28 cellular contexts compared by ENCODE assay signal in genomic region chr4:59341506-59341905, GRCh38.
"Had no signal": no experiment of that assay in that cellular context is flagged by ENCODE, and none has a peak within 500 bp of the region (broad histone marks: within the 10 kb centered on the region; RNA-seq: fewer than 3 reads in every experiment).

No MANE protein-coding gene starts in this region.

- H3K36me3 ChIP-seq: neural progenitor cell, ovary, right lobe of liver, sigmoid colon, stomach, thoracic aorta, thyroid gland, tibial nerve, upper lobe of right lung, uterus had no signal

- H3K4me2 ChIP-seq: neural progenitor cell had no signal

- H3K27me3 ChIP-seq: neural progenitor cell, ovary, right lobe of liver, sigmoid colon, stomach, thyroid gland, tibial nerve, upper lobe of right lung, uterus had no signal

- DNase-seq: natural killer cell; occipital lobe; ovary; posterior cingulate gyrus; psoas muscle; right cardiac atrium; right lobe of liver; sigmoid colon; small intestine; stimulated activated CD4-positive, alpha-beta T cell treated with anti-CD3 and anti-CD28 coated beads, Interleukin-15, amount 100 ng/mL, for 24 hours; stimulated activated CD4-positive, alpha-beta T cell treated with anti-CD3 and anti-CD28 coated beads, Interleukin-2, amount 100 ng/mL, for 24 hours; stimulated activated CD4-positive, alpha-beta T cell treated with anti-CD3 and anti-CD28 coated beads, Interleukin-2, amount 100 ng/mL, for 48 hours; stimulated activated CD4-positive, alpha-beta T cell treated with anti-CD3 and anti-CD28 coated beads, Interleukin-4, amount 100 ng/mL, for 24 hours; stimulated activated naive B cell treated with anti-CD40 and anti-IgM and Interleukin-4, amounts not matched to agents 10 μg/mL and 1 μg/mL and 100 μg/mL, for 72 hours; stimulated activated naive CD4-positive, alpha-beta T cell treated with Interleukin-2 at 50 U/mL for 16 hours; stomach; thyroid gland; upper lobe of right lung; uterus had no signal

- H3K27ac Mint-ChIP-seq: natural killer cell; nephron; neural progenitor cell; progenitor cell of endocrine pancreas; stimulated activated effector memory CD8-positive, alpha-beta T cell treated with anti-CD3 and anti-CD28 coated beads, Interleukin-12 subunit alpha, Interleukin-12 subunit beta, amount 100 ng/mL, for 72 hours; stimulated activated naive B cell treated with anti-CD40 and anti-IgM and Interleukin-4, amounts not matched to agents 10 μg/mL and 1 μg/mL and 100 μg/mL, for 72 hours; stimulated activated naive CD8-positive, alpha-beta T cell treated with anti-CD3 and anti-CD28 coated beads, Interleukin-15, Interleukin-2, amounts not matched to agents 100 ng/mL and 50 ng/mL, for 24 hours; type B pancreatic cell had no signal

- H3K79me2 ChIP-seq: parathyroid adenoma had no signal

- H3K4me1 Mint-ChIP-seq: natural killer cell; nephron; stimulated activated effector memory CD8-positive, alpha-beta T cell treated with anti-CD3 and anti-CD28 coated beads, Interleukin-12 subunit alpha, Interleukin-12 subunit beta, amount 100 ng/mL, for 72 hours; stimulated activated naive B cell treated with anti-CD40 and anti-IgM and Interleukin-4, amounts not matched to agents 10 μg/mL and 1 μg/mL and 100 μg/mL, for 72 hours had no signal

- H3K9me3 ChIP-seq: ovary, psoas muscle, right lobe of liver, sigmoid colon, stomach, thoracic aorta, thyroid gland, tibial nerve, upper lobe of right lung, uterus had no signal

- H2AFZ ChIP-seq: neural progenitor cell, parathyroid adenoma had no signal

- H3K27ac ChIP-seq: neural progenitor cell, ovary, parathyroid adenoma, psoas muscle, right lobe of liver, sigmoid colon, stomach, thoracic aorta, thyroid gland, tibial nerve, upper lobe of right lung, uterus had no signal

- H3K36me3 Mint-ChIP-seq: natural killer cell; neural progenitor cell; stimulated activated effector memory CD8-positive, alpha-beta T cell treated with anti-CD3 and anti-CD28 coated beads, Interleukin-12 subunit alpha, Interleukin-12 subunit beta, amount 100 ng/mL, for 72 hours; stimulated activated naive B cell treated with anti-CD40 and anti-IgM and Interleukin-4, amounts not matched to agents 10 μg/mL and 1 μg/mL and 100 μg/mL, for 72 hours; type B pancreatic cell had no signal

- H3K4me3 Mint-ChIP-seq: natural killer cell; nephron; neural progenitor cell; stimulated activated effector memory CD8-positive, alpha-beta T cell treated with anti-CD3 and anti-CD28 coated beads, Interleukin-12 subunit alpha, Interleukin-12 subunit beta, amount 100 ng/mL, for 72 hours; stimulated activated naive B cell treated with anti-CD40 and anti-IgM and Interleukin-4, amounts not matched to agents 10 μg/mL and 1 μg/mL and 100 μg/mL, for 72 hours; stimulated activated naive CD8-positive, alpha-beta T cell treated with anti-CD3 and anti-CD28 coated beads, Interleukin-15, Interleukin-2, amounts not matched to agents 100 ng/mL and 50 ng/mL, for 24 hours; type B pancreatic cell had no signal

- H3K4me3 ChIP-seq: neural progenitor cell, ovary, psoas muscle, right lobe of liver, sigmoid colon, stomach, thoracic aorta, thyroid gland, tibial nerve, upper lobe of right lung, uterus had no signal

- H3K27me3 Mint-ChIP-seq: progenitor cell of endocrine pancreas; stimulated activated naive B cell treated with anti-CD40 and anti-IgM and Interleukin-4, amounts not matched to agents 10 μg/mL and 1 μg/mL and 100 μg/mL, for 72 hours; stimulated activated naive CD8-positive, alpha-beta T cell treated with anti-CD3 and anti-CD28 coated beads, Interleukin-15, Interleukin-2, amounts not matched to agents 100 ng/mL and 50 ng/mL, for 24 hours; type B pancreatic cell had no signal

- H3K9me3 Mint-ChIP-seq: nephron, neural progenitor cell, type B pancreatic cell had no signal

- FAIRE-seq: small intestine had no signal

- H3K4me1 ChIP-seq: parathyroid adenoma, psoas muscle, right lobe of liver, sigmoid colon, stomach, thyroid gland, tibial nerve, upper lobe of right lung, uterus had no signal

- H3K9ac ChIP-seq: neural progenitor cell, parathyroid adenoma had no signal
